In the genomic region with DNA sequence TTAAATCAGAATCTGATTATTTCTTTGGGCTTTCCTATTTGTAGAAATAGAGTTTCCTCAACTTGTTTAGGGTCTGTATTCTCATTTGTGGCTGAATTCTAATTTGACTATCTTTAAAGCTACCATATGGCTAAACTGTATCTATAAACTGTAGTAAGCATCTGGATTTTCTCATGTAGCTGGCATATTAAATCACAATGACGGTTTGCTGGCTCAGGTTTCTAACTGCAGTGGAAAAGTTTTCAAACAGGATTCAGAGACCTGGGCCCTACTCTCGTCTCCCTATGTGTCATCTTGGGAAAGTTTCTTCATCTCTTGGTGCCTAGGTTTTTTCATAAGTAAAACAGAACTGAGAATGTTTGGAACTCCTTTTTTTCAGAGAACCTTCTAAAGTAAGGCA, we compare ENCODE assay signal across 12 cellular contexts.
DNase-seq lines count a peak whose midpoint lies in the region; ATAC-seq and TF ChIP-seq lines count a peak whose summit lies in the region.
"Had no signal": no experiment of that assay in that cellular context is flagged by ENCODE, and none has a peak within 500 bp of the region (broad histone marks: within the 10 kb centered on the region; RNA-seq: fewer than 3 reads in every experiment).

No MANE protein-coding gene starts in this region.

- no peak for TF ChIP-seq CTCF in HFFc6 (IDR thresholded peaks at IDR 0.05)
- no peak for TF ChIP-seq CTCF in transverse colon (IDR thresholded peaks at IDR 0.05)

- peak; percentile 56 for DNase-seq in HFFc6
- peak; percentile 76 for DNase-seq in amniotic stem cell (lab: John Stamatoyannopoulos, UW)
- no peak for DNase-seq in left ventricle myocardium superior
- no peak for DNase-seq in transverse colon
- no peak for DNase-seq in superior temporal gyrus (ENCODE audit: extremely low spot score)
- no peak for DNase-seq in activated naive CD4-positive, alpha-beta T cell (lab: John Stamatoyannopoulos, UW)
- DNase-seq in NCI-H2107 treated with DMSO at 0.1 percent for 48 hours (lab: John Stamatoyannopoulos, UW; ENCODE audit: unreplicated experiment) = no peak
- DNase-seq: NCI-H1092, NCI-H510A, psoas muscle, SHP77 treated with DMSO at 0.1 percent for 48 hours had no signal

- no peak for TF ChIP-seq EP300 in transverse colon (IDR thresholded peaks at IDR 0.05; ENCODE audit: low read depth)

- WGBS in transverse colon (ENCODE audit: low coverage in 1 of 2), 2 donors = 58 to 68% methylated on average over 2 of the region's 2 CpGs

- H3K27ac ChIP-seq in transverse colon = peak overlapping the region; percentile 58 to 68 (median 60)
- H3K27ac ChIP-seq: psoas muscle had no signal

- in situ Hi-C loops in transverse colon (cut with MboI; ENCODE audit: low pct_ligation_motif_present in 1 of 4, low pct_unique_long_range_greater_than_20kb in 1 of 4, low sequenced_read_pairs in 3 of 4) = loop anchor here in 3 of 4 donors (25.0 kb wide), 2 partner anchors 174 to 899 kb away; partner anchors contain the start of gene FGF7 (in 3 of the 3)

- peak; percentile 68 for ATAC-seq in left ventricle myocardium superior

- H3K36me3 Mint-ChIP-seq in HFFc6 (ENCODE audit: low read depth) = peaks cover 6% of the 10 kb centered on the region

- TF ChIP-seq POLR2A in transverse colon (IDR thresholded peaks at IDR 0.05) = no peak

- peaks cover 3 to 37% (median 20%) of the 10 kb centered on the region in 4 donors for H3K4me1 ChIP-seq in transverse colon
- H3K4me1 ChIP-seq: psoas muscle had no signal

- H3K27me3 ChIP-seq in transverse colon = no peaks in the 10 kb centered on the region

- H3K4me3 Mint-ChIP-seq in HFFc6 = 0 out of 2 replicates have a peak overlapping the region, but pooled peaks have one; percentile 3
- H3K4me3 Mint-ChIP-seq: memory B cell had no signal

- H3K36me3 ChIP-seq in transverse colon = peaks cover 0 to 3% (median 0%) of the 10 kb centered on the region in 4 donors

- no peaks in the 10 kb centered on the region for H3K9me3 Mint-ChIP-seq in HFFc6
- H3K9me3 Mint-ChIP-seq: memory B cell had no signal

- intact Hi-C loops in left ventricle myocardium superior (cut with micrococcal nuclease) (loop anchor here (10.0 kb wide), 2 partner anchors 186 to 906 kb away; partner anchors contain the start of gene FGF7), transverse colon (cut with DNase I; ENCODE audit: low total_unique reads) (loop anchor here (5.0 to 10.0 kb wide), 3 partner anchors 184 to 896 kb away; partner anchors contain the start of gene FGF7)

- peak overlapping the region; percentile 68 for H3K27ac Mint-ChIP-seq in HFFc6
- H3K27ac Mint-ChIP-seq: memory B cell had no signal

- H3K4me1 Mint-ChIP-seq in HFFc6 (ENCODE audit: low read depth) = peaks cover 29% of the 10 kb centered on the region

- no peak overlapping the region for H3K4me3 ChIP-seq in transverse colon
- H3K4me3 ChIP-seq: psoas muscle had no signal

- H3K9me3 ChIP-seq in transverse colon = no peaks in the 10 kb centered on the region
- H3K9me3 ChIP-seq: psoas muscle had no signal

- peaks cover 1% of the 10 kb centered on the region; the same call in 1 of the 2 replicates for H3K27me3 Mint-ChIP-seq in HFFc6 (ENCODE audit: insufficient read depth)
- H3K27me3 Mint-ChIP-seq: memory B cell had no signal

Comparison
In these comparisons a context has a peak if more than half of its experiments do, and no peak if none do; other contexts are left out.
1. DNase-seq: peak in HFFc6 (single experiment) and amniotic stem cell (single experiment); none in left ventricle myocardium superior (single experiment), transverse colon (single experiment), superior temporal gyrus (single experiment), activated naive CD4-positive, alpha-beta T cell (0 of 4) and NCI-H2107 treated with DMSO at 0.1 percent for 48 hours (single experiment).